Comparison of ENCODE assay signal across 8 cellular contexts in the genomic region with DNA sequence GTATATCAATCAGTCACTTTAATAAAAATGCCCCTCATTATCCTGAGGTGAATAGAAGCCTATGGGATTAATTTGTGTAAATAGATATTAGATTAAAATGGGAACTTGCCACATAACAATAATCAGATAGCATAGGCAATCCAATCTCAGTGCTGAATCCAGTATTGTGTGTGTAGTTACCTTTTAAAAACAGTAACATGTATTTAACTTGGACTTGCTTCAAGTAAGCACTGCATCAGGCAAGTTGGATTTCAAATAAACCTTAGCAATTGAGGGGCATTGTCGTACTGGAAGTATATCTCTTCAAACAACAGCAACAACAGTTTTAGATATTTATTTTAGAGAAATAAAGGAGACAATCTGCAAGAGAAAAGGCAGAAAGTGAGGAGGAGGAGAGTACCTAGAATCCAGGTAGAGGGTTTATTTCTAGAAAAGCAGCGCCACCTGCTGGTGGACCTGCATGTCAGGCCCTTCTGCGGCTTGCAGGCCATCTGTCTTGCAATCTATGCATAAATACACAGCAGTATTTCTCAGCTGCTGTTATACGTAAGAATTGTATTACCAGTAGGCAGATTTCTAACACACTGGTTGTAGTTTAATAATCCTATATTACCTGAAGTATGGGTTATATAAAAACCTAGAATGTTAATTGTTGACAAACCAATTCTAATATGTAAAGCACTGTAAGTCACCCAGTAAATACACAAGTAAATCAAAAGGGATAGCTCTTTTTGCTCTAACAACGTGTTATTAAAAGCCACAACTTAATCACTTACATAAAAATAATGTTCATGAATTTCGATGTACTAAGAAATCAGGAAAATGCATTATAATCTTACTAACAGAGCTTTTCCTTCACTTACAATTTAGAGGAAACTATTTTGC.
DNase-seq lines count a peak whose midpoint lies in the region; ATAC-seq and TF ChIP-seq lines count a peak whose summit lies in the region.

No MANE protein-coding gene starts in this region.

- no peaks in the 10 kb centered on the region for H3K9me3 ChIP-seq in neutrophil

- H3K4me1 ChIP-seq in neutrophil (ENCODE audit: control insufficient read depth in 1 of 2, insufficient read depth in 1 of 2, low read depth in 1 of 2, low read length in 1 of 2), result peaks cover 9 to 23% of the 10 kb centered on the region in 2 experiments

- no peak overlapping the region for H3K4me3 ChIP-seq in fibroblast of the aortic adventitia (ENCODE audit: low read depth, low read length)
- H3K4me3 ChIP-seq in neutrophil (ENCODE audit: low read depth in 1 of 2, low read length in 1 of 2), result no peak overlapping the region

- H3K27me3 ChIP-seq in neutrophil, result peaks cover 88% of the 10 kb centered on the region

- DNase-seq in D341Med (ENCODE audit: low spot score) (peak; percentile 62), KG1 (lab: John Stamatoyannopoulos, UW) (peak; percentile 47), OCI-M1 (lab: John Stamatoyannopoulos, UW) (peak; percentile 79), activated T-helper 1 cell treated with Interleukin-2 at 50 U/mL for 16 hours (ENCODE audit: low read depth) (peak; percentile 18), fibroblast of the aortic adventitia (ENCODE audit: low read depth) (peak; percentile 86), substantia nigra (lab: John Stamatoyannopoulos, UW) (peak in 34 of 49 donors; percentile 3 to 67 (median 32))

- TF ChIP-seq CTCF in fibroblast of the aortic adventitia (IDR thresholded peaks at IDR 0.05; ENCODE audit: insufficient read depth, low read length) (peak; percentile 93), neutrophil (IDR thresholded peaks at IDR 0.05) (peak; percentile 75)

- no peaks in the 10 kb centered on the region for H3K36me3 ChIP-seq in neutrophil

- peak; percentile 97 for ATAC-seq in GM21529 (IDR thresholded peaks at IDR 0.05; ENCODE audit: unreplicated experiment)

- H3K27ac ChIP-seq in neutrophil (no peak overlapping the region), substantia nigra (ENCODE audit: low read depth, low read length, poor library complexity, severe bottlenecking) (no peak overlapping the region)

Comparison
In these comparisons a context has a peak if more than half of its experiments do, and no peak if none do; other contexts are left out.
1. DNase-seq: peak in every context shown above with its lines; median percentile 86 in fibroblast of the aortic adventitia; 79 in OCI-M1; 62 in D341Med; 47 in KG1; 32 in substantia nigra; 18 in activated T-helper 1 cell treated with Interleukin-2 at 50 U/mL for 16 hours.